ENCODE assay signal across 1 cellular context in genomic region chr12:67263416-67263960, GRCh38.
TF ChIP-seq lines count a peak whose summit lies in the region.

No MANE protein-coding gene starts in this region.

TF ChIP-seq in K562, 482 proteins besides CTCF, POLR2A, EP300 and RAD21 (continued from another document):
- no peak for TF ChIP-seq ZNF407 (IDR thresholded peaks at IDR 0.05; ENCODE audit: low read depth)
- no peak for TF ChIP-seq BCL6 (CRISPR knock-in tag; IDR thresholded peaks at IDR 0.05)
- TF ChIP-seq NCOA2 (IDR thresholded peaks at IDR 0.05; ENCODE audit: partially characterized antibody in 2 of 2) = no peak
- TF ChIP-seq SREBF1 (IDR thresholded peaks at IDR 0.05; ENCODE audit: borderline replicate concordance, low read depth, low read length) = no peak
- TF ChIP-seq MTF1 (CRISPR knock-in tag; IDR thresholded peaks at IDR 0.05; ENCODE audit: borderline replicate concordance) = no peak
- no peak for TF ChIP-seq ESRRA (IDR thresholded peaks at IDR 0.05; ENCODE audit: borderline replicate concordance, low read depth)
- TF ChIP-seq ZNF124 (CRISPR knock-in tag; IDR thresholded peaks at IDR 0.05) = no peak
- no peak for TF ChIP-seq HNRNPLL (IDR thresholded peaks at IDR 0.05; ENCODE audit: low read depth, low read length, poor library complexity, severe bottlenecking)
- TF ChIP-seq ZNF324 (CRISPR knock-in tag; IDR thresholded peaks at IDR 0.05) = no peak
- TF ChIP-seq PML (IDR thresholded peaks at IDR 0.05; ENCODE audit: low read length) = no peak
